In genomic region chr2:237459741-237460174, GRCh38 we compare ENCODE assay signal across 15 cellular contexts. TPM values are rescaled to one million over a fixed set of nuclear protein-coding genes. Genes with fewer than 3 reads are reported as not detected.
A peak's percentile ranks its signal among the peaks of the same experiment; 100 is the strongest.
DNase-seq lines count a peak whose midpoint lies in the region; ATAC-seq, FAIRE-seq and TF ChIP-seq lines count a peak whose summit lies in the region.
"Had no signal": no experiment of that assay in that cellular context is flagged by ENCODE, and none has a peak within 500 bp of the region (broad histone marks: within the 10 kb centered on the region; RNA-seq: fewer than 3 reads in every experiment).

No MANE protein-coding gene starts in this region.

- H2AFZ ChIP-seq in astrocyte (ENCODE audit: low read depth, low read length), result no peak overlapping the region

- H3K36me3 Mint-ChIP-seq in astrocyte (ENCODE audit: low read depth, unreplicated experiment), result peaks cover 2% of the 10 kb centered on the region
- no peaks in the 10 kb centered on the region for H3K36me3 Mint-ChIP-seq in activated naive CD4-positive, alpha-beta T cell treated with anti-CD3 and anti-CD28 coated beads for 36 hours (ENCODE audit: low read depth)

- peak; percentile 95 for DNase-seq in A172 (ENCODE audit: low spot score)
- peak; percentile 79 for DNase-seq in HFF-Myc (ENCODE audit: extremely low read depth, low read depth)
- peak; percentile 93 for DNase-seq in astrocyte (ENCODE audit: low read depth)
- peak; percentile 89 for DNase-seq in iris pigment epithelial cell (ENCODE audit: low read depth)
- DNase-seq in NCI-H748 (lab: John Stamatoyannopoulos, UW; ENCODE audit: unreplicated experiment), result no peak
- DNase-seq in activated naive CD4-positive, alpha-beta T cell treated with anti-CD3 and anti-CD28 coated beads for 36 hours, result no peak
- no peak for DNase-seq in NOMO-1 (lab: John Stamatoyannopoulos, UW; ENCODE audit: unreplicated experiment in 2 of 2)
- DNase-seq in left colon, result no peak
- DNase-seq: activated CD4-positive, alpha-beta T cell treated with anti-CD3 and anti-CD28 coated beads for 1 hour; activated effector memory CD4-positive, alpha-beta T cell treated with Interleukin-2 at 50 U/mL for 16 hours; NCI-H1105 treated with DMSO at 0.1 percent for 48 hours; substantia nigra had no signal

- H3K4me1 Mint-ChIP-seq in astrocyte (ENCODE audit: low read depth, unreplicated experiment), result peaks cover 17% of the 10 kb centered on the region
- peaks cover 10% of the 10 kb centered on the region for H3K4me1 Mint-ChIP-seq in activated naive CD4-positive, alpha-beta T cell treated with anti-CD3 and anti-CD28 coated beads for 36 hours (ENCODE audit: low read depth)

- H3K27ac ChIP-seq in astrocyte (ENCODE audit: low read depth, low read length), result peak overlapping the region; percentile 72
- H3K27ac ChIP-seq: HL-60 had no signal

- peaks cover 23% of the 10 kb centered on the region for H3K9me3 Mint-ChIP-seq in astrocyte (ENCODE audit: unreplicated experiment)
- no peaks in the 10 kb centered on the region for H3K9me3 Mint-ChIP-seq in activated naive CD4-positive, alpha-beta T cell treated with anti-CD3 and anti-CD28 coated beads for 36 hours

- TF ChIP-seq CTCF in HFF-Myc (IDR thresholded peaks at IDR 0.05; ENCODE audit: low read depth, low read length, missing control alignments) (no peak), astrocyte (IDR thresholded peaks at IDR 0.05; ENCODE audit: insufficient read depth, low read depth, low read length) (no peak)

- FAIRE-seq in astrocyte (lab: Jason Lieb, UNC), result no peak

- no peaks in the 10 kb centered on the region for H3K36me3 ChIP-seq in astrocyte (ENCODE audit: insufficient read depth, low read length)

- H3K27me3 ChIP-seq in astrocyte (ENCODE audit: insufficient read depth, low read length), result no peaks in the 10 kb centered on the region

- H4K20me1 ChIP-seq in astrocyte (ENCODE audit: insufficient read depth, low read length), result no peaks in the 10 kb centered on the region

- no peaks in the 10 kb centered on the region for H3K9me3 ChIP-seq in astrocyte (ENCODE audit: insufficient read depth, low read depth, low read length)

- CTCF ChIA-PET in activated naive CD4-positive, alpha-beta T cell treated with anti-CD3 and anti-CD28 coated beads for 36 hours (lab: Charles Lee), result interaction anchor here (1.3 kb wide), 1 partner anchor 40 kb away, joined by 3 read pairs; no protein-coding TSS in a partner anchor

- no peak overlapping the region for H3K4me3 Mint-ChIP-seq in astrocyte (ENCODE audit: unreplicated experiment)
- no peak overlapping the region for H3K4me3 Mint-ChIP-seq in activated naive CD4-positive, alpha-beta T cell treated with anti-CD3 and anti-CD28 coated beads for 36 hours

- intact Hi-C loops in activated naive CD4-positive, alpha-beta T cell treated with anti-CD3 and anti-CD28 coated beads for 36 hours (cut with micrococcal nuclease), result no loop called here
- intact Hi-C loops in left colon (cut with DNase I, micrococcal nuclease), result no loop called here

- H3K4me3 ChIP-seq in HFF-Myc (replicated peaks; ENCODE audit: low read depth, low read length) (no peak overlapping the region), astrocyte (ENCODE audit: insufficient read depth, low read depth, low read length) (no peak overlapping the region)
- H3K4me3 ChIP-seq: coronary artery had no signal

- peak overlapping the region; percentile 17 for H3K9ac ChIP-seq in astrocyte (ENCODE audit: low read length)

- no peak for ATAC-seq in left colon

- H3K27me3 Mint-ChIP-seq in astrocyte (ENCODE audit: low read depth, unreplicated experiment), result peaks cover 2% of the 10 kb centered on the region
- H3K27me3 Mint-ChIP-seq in activated naive CD4-positive, alpha-beta T cell treated with anti-CD3 and anti-CD28 coated beads for 36 hours (ENCODE audit: low read depth), result no peaks in the 10 kb centered on the region

- H3K27ac Mint-ChIP-seq in astrocyte (ENCODE audit: unreplicated experiment), result peak overlapping the region; percentile 47
- no peak overlapping the region for H3K27ac Mint-ChIP-seq in activated naive CD4-positive, alpha-beta T cell treated with anti-CD3 and anti-CD28 coated beads for 36 hours

- H3K4me2 ChIP-seq in astrocyte (ENCODE audit: low read length), result peak overlapping the region; percentile 21

- peaks cover 38% of the 10 kb centered on the region for H3K4me1 ChIP-seq in astrocyte (ENCODE audit: insufficient read depth, low read length)

- H3K79me2 ChIP-seq in astrocyte (ENCODE audit: insufficient read depth, low read length), result no peaks in the 10 kb centered on the region

RNA-seq across cellular contexts. Expression of gene MLPH, which starts 27.3 kb away (rescaled TPM):
- total RNA-seq in A172 (2014; rRNA removed; shearing (Covaris generic)), result 12.9 and 17.7 TPM in 2 replicates
- 14.2 and 16.2 TPM in 2 replicates for total RNA-seq in astrocyte
- total RNA-seq in activated naive CD4-positive, alpha-beta T cell treated with anti-CD3 and anti-CD28 coated beads for 36 hours, result not detected
- 100 to 1,000 TPM; 117 to 139 TPM for total RNA-seq in left colon
- total RNA-seq: pulmonary artery endothelial cell had no signal

RNA-seq across cellular contexts. Expression of gene COL6A3, which starts 45.8 kb away (rescaled TPM):
- total RNA-seq in A172 (2014; rRNA removed; shearing (Covaris generic)), result 2.5 and 4.8 TPM in 2 replicates
- total RNA-seq in astrocyte, result 200 and 560 TPM in 2 replicates
- total RNA-seq in activated naive CD4-positive, alpha-beta T cell treated with anti-CD3 and anti-CD28 coated beads for 36 hours, result 1 to 10 TPM; 2.5 to 3.0 TPM
- 10 to 100 TPM; 22.6 to 79.5 TPM for total RNA-seq in left colon

Comparison
In these comparisons a context has a peak if more than half of its experiments do, and no peak if none do; other contexts are left out.
1. DNase-seq: peak in A172 (single experiment), HFF-Myc (single experiment), astrocyte (single experiment) and iris pigment epithelial cell (single experiment); none in NCI-H748 (single experiment), activated naive CD4-positive, alpha-beta T cell treated with anti-CD3 and anti-CD28 coated beads for 36 hours (single experiment), NOMO-1 (0 of 2) and left colon (0 of 2).
2. RNA of gene MLPH, which starts 27.3 kb away (total RNA-seq): 117 to 139 TPM in left colon, 12.9 to 17.7 TPM in A172 and 14.2 to 16.2 TPM in astrocyte; not detected in activated naive CD4-positive, alpha-beta T cell treated with anti-CD3 and anti-CD28 coated beads for 36 hours; every median in the first group is over 10 times any median in the second.